In genomic region chr7:73847941-73848723, GRCh38 we compare ENCODE assay signal across 1 cellular context.
TF ChIP-seq lines count a peak whose summit lies in the region.

No MANE protein-coding gene starts in this region.

TF ChIP-seq in K562, 482 proteins besides CTCF, POLR2A, EP300 and RAD21:
- TF ChIP-seq ZBTB12 (CRISPR knock-in tag; IDR thresholded peaks at IDR 0.05), result no peak
- no peak for TF ChIP-seq ZNF609 (CRISPR knock-in tag; IDR thresholded peaks at IDR 0.05; ENCODE audit: borderline replicate concordance)
- peak; percentile 72; the same call in 1 of the 2 replicates for TF ChIP-seq ZNF512 (tag; IDR thresholded peaks at IDR 0.05)
- TF ChIP-seq ZBTB2 (IDR thresholded peaks at IDR 0.05), result no peak
- TF ChIP-seq FOSL1 (tag; conservative IDR thresholded peaks at IDR 0.05), result peak; percentile 15; the same call in 1 of the 2 replicates
- peak; percentile 4 for TF ChIP-seq MEIS2 (IDR thresholded peaks at IDR 0.05; ENCODE audit: partially characterized antibody)
- 0 out of 2 replicates have a peak, but pooled peaks have one; percentile 7 for TF ChIP-seq CBFA2T3 (IDR thresholded peaks at IDR 0.05)
- no peak for TF ChIP-seq XRCC3 (IDR thresholded peaks at IDR 0.05)
- TF ChIP-seq NCOA1 (IDR thresholded peaks at IDR 0.05; ENCODE audit: low read depth), result no peak
- TF ChIP-seq TAF7 (tag; IDR thresholded peaks at IDR 0.05), result no peak
- TF ChIP-seq HNRNPH1 (optimal IDR thresholded peaks at IDR 0.05; ENCODE audit: low read depth, low read length), result no peak
TF ChIP-seq in K562: peak in this region for 4.
